8 cellular contexts compared by ENCODE assay signal in genomic region chr7:95396136-95397032, GRCh38. TPM values are rescaled to one million over a fixed set of nuclear protein-coding genes. Genes with fewer than 3 reads are reported as not detected.
DNase-seq lines count a peak whose midpoint lies in the region; ATAC-seq and TF ChIP-seq lines count a peak whose summit lies in the region.

Gene PON3 (minus strand): TSS chr7:95396375. CDS start chr7:95396350, 25 bp downstream.

- peaks cover 0 to 23% (median 17%) of the 10 kb centered on the region in 3 donors for H3K27me3 ChIP-seq in stomach

- peak within 1 kb of the TSS; percentile 15 to 63 (median 58) for H3K27ac ChIP-seq in stomach

- 5 to 18% (median 6%) methylated on average over 46 to 68 of the region's 68 CpGs for WGBS in stomach, 5 donors

- H3K4me1 ChIP-seq in stomach = peaks cover 0 to 9% (median 6%) of the 10 kb centered on the region in 4 donors

- DNase-seq in COR-L47 (lab: John Stamatoyannopoulos, UW) (peak; percentile 59), iPS-NIHi11 (ENCODE audit: low spot score) (peak; percentile 30), stomach (peak; percentile 27), DMS114 treated with DMSO at 0.1 percent for 48 hours (lab: John Stamatoyannopoulos, UW; ENCODE audit: unreplicated experiment) (no peak), ureter (ENCODE audit: low spot score) (no peak), glomerular visceral epithelial cell (ENCODE audit: extremely low spot score) (no peak)

- no peaks in the 10 kb centered on the region for H3K9me3 ChIP-seq in stomach

- no peaks in the 10 kb centered on the region for H3K36me3 ChIP-seq in stomach

- no peak within 1 kb of the TSS for H3K27ac Mint-ChIP-seq in activated naive CD8-positive, alpha-beta T cell

- TF ChIP-seq EP300 in stomach (IDR thresholded peaks at IDR 0.05) = no peak

- peaks cover 17% of the 10 kb centered on the region for H3K27me3 Mint-ChIP-seq in activated naive CD8-positive, alpha-beta T cell

- H3K4me3 Mint-ChIP-seq in activated naive CD8-positive, alpha-beta T cell = peak within 1 kb of the TSS; percentile 65

- H3K36me3 Mint-ChIP-seq in activated naive CD8-positive, alpha-beta T cell = no peaks in the 10 kb centered on the region

- H3K4me3 ChIP-seq in stomach = peak within 1 kb of the TSS; percentile 47 to 59 (median 57)

- TF ChIP-seq CTCF in stomach (IDR thresholded peaks at IDR 0.05) = peak in 2 of 7 experiments; percentile 6 to 11

- TF ChIP-seq POLR2A in stomach (IDR thresholded peaks at IDR 0.05) = no peak

- intact Hi-C loops in stomach (cut with DNase I; ENCODE audit: low total_unique reads) = no loop called here

- ATAC-seq in HG03103 (IDR thresholded peaks at IDR 0.05; ENCODE audit: low read depth, unreplicated experiment) = peak; percentile 61

- peaks cover 3% of the 10 kb centered on the region for H3K4me1 Mint-ChIP-seq in activated naive CD8-positive, alpha-beta T cell (ENCODE audit: low read depth)

- no peaks in the 10 kb centered on the region for H3K9me3 Mint-ChIP-seq in activated naive CD8-positive, alpha-beta T cell (ENCODE audit: low read depth)

RNA-seq across cellular contexts. Expression of gene PON3, which starts in this region (rescaled TPM):
- total RNA-seq in stomach = 1 to 10 TPM in 3 of 5 donors, not detected in 2; 1.2 to 9.4 (median 4.3) TPM
- 1 to 10 TPM; 2.1 to 4.9 (median 3.4) TPM for polyA plus RNA-seq in stomach
- total RNA-seq in ureter = 5.5 TPM

Comparison
In these comparisons a context has a peak if more than half of its experiments do, and no peak if none do; other contexts are left out.
1. DNase-seq: peak in COR-L47 (single experiment), iPS-NIHi11 (single experiment) and stomach (single experiment); none in DMS114 treated with DMSO at 0.1 percent for 48 hours (single experiment), ureter (single experiment) and glomerular visceral epithelial cell (single experiment).